In genomic region chr4:138727704-138728103, GRCh38 we compare ENCODE assay signal across 23 cellular contexts.
"Had no signal": no experiment of that assay in that cellular context is flagged by ENCODE, and none has a peak within 500 bp of the region (broad histone marks: within the 10 kb centered on the region; RNA-seq: fewer than 3 reads in every experiment).

No MANE protein-coding gene starts in this region.

- H2AFZ ChIP-seq: neural progenitor cell had no signal

- H3K4me1 Mint-ChIP-seq: naive thymus-derived CD4-positive, alpha-beta T cell had no signal

- H3K4me3 Mint-ChIP-seq: activated T-cell treated with anti-CD3 and anti-CD28 coated beads, Interleukin-2, amount 50 U/mL, for 72 hours; endodermal cell; naive thymus-derived CD4-positive, alpha-beta T cell; neural progenitor cell had no signal

- H3K27ac ChIP-seq: colonic mucosa, epithelial cell of prostate, gastroesophageal sphincter, heart right ventricle, left ventricle myocardium inferior, neural progenitor cell, thyroid gland had no signal

- H3K27me3 Mint-ChIP-seq: progenitor cell of endocrine pancreas had no signal

- H3K9ac ChIP-seq: neural progenitor cell had no signal

- H3K4me1 ChIP-seq: colonic mucosa, gastroesophageal sphincter, heart right ventricle, left ventricle myocardium inferior, thyroid gland had no signal

- ATAC-seq: activated T-cell treated with anti-CD3 and anti-CD28 coated beads, Interleukin-2, amount 50 U/mL, for 72 hours; gastroesophageal sphincter; mucosa of descending colon; naive thymus-derived CD4-positive, alpha-beta T cell had no signal

- H3K27ac Mint-ChIP-seq: activated T-cell treated with anti-CD3 and anti-CD28 coated beads, Interleukin-2, amount 50 U/mL, for 72 hours; endodermal cell; naive thymus-derived CD4-positive, alpha-beta T cell; neural progenitor cell; progenitor cell of endocrine pancreas had no signal

- H3K36me3 Mint-ChIP-seq: naive thymus-derived CD4-positive, alpha-beta T cell; neural progenitor cell had no signal

- H3K9me3 Mint-ChIP-seq: endodermal cell; naive thymus-derived CD4-positive, alpha-beta T cell; neural progenitor cell had no signal

- H3K9me3 ChIP-seq: colonic mucosa, gastroesophageal sphincter, heart right ventricle, left ventricle myocardium inferior, mucosa of descending colon, thyroid gland had no signal

- H3K4me3 ChIP-seq: colonic mucosa, gastroesophageal sphincter, heart right ventricle, left ventricle myocardium inferior, mucosa of descending colon, neural progenitor cell, thyroid gland had no signal

- H3K4me2 ChIP-seq: neural progenitor cell had no signal

- H3K36me3 ChIP-seq: colonic mucosa, gastroesophageal sphincter, heart right ventricle, left ventricle myocardium inferior, neural progenitor cell, thyroid gland, WERI-Rb-1 had no signal

- DNase-seq: activated CD4-positive, alpha-beta T cell treated with anti-CD3 and anti-CD28 coated beads for 1 hour; activated CD4-positive, alpha-beta T cell treated with anti-CD3 and anti-CD28 coated beads, Interleukin-2, amount 50 U/mL, for 4 hours; activated effector memory CD4-positive, alpha-beta T cell treated with anti-CD3 and anti-CD28 coated beads, Interleukin-2, amount 50 U/mL, for 16 hours; activated naive CD4-positive, alpha-beta T cell treated with anti-CD3 and anti-CD28 coated beads, Interleukin-2, amount 50 U/mL, for 16 hours; activated T-cell treated with anti-CD3 and anti-CD28 coated beads, Interleukin-2, amount 50 U/mL, for 72 hours; colonic mucosa; endodermal cell; heart right ventricle; kidney glomerular epithelial cell; left ventricle myocardium inferior; mucosa of descending colon; naive thymus-derived CD4-positive, alpha-beta T cell; stimulated activated CD4-positive, alpha-beta T cell treated with anti-CD3 and anti-CD28 coated beads, Interleukin-12 subunit alpha, Interleukin-12 subunit beta, amount 100 ng/mL, for 4 hours; stimulated activated CD4-positive, alpha-beta T cell treated with anti-CD3 and anti-CD28 coated beads, Interleukin-1b, Interleukin-23, amount 100 ng/mL, for 48 hours; stimulated activated CD8-positive, alpha-beta memory T cell treated with anti-CD3 and anti-CD28 coated beads, Interleukin-4, amount 100 ng/mL, for 48 hours; stimulated activated naive CD4-positive, alpha-beta T cell; T-helper 2 cell; thyroid gland; WERI-Rb-1 had no signal

- H3K27me3 ChIP-seq: colonic mucosa, gastroesophageal sphincter, heart right ventricle, neural progenitor cell, thyroid gland had no signal
